ENCODE assay signal across 7 cellular contexts in genomic region chr7:155804897-155805825, GRCh38. TPM values are rescaled to one million over a fixed set of nuclear protein-coding genes. Genes with fewer than 3 reads are reported as not detected.
DNase-seq lines count a peak whose midpoint lies in the region; ATAC-seq, FAIRE-seq and TF ChIP-seq lines count a peak whose summit lies in the region.

No MANE protein-coding gene starts in this region.

- TF ChIP-seq CTCF in Peyer's patch (IDR thresholded peaks at IDR 0.05) (peak in 5 of 6 experiments; percentile 17 to 62 (median 56)), heart left ventricle (IDR thresholded peaks at IDR 0.05) (peak in 11 of 12 donors; percentile 13 to 60 (median 40)), retinal pigment epithelial cell (conservative IDR thresholded peaks at IDR 0.05; ENCODE audit: low read depth, low read length) (peak; percentile 68)

- H3K36me3 ChIP-seq in Peyer's patch (no peaks in the 10 kb centered on the region), heart left ventricle (no peaks in the 10 kb centered on the region)

- H3K9me3 Mint-ChIP-seq in activated naive CD8-positive, alpha-beta T cell treated with anti-CD3 and anti-CD28 coated beads, Interleukin-2, amount 10 ng/mL, durations not matched to agents 7 days and 5 days, result no peaks in the 10 kb centered on the region

- TF ChIP-seq POLR2A in GM12892 (IDR thresholded peaks at IDR 0.05; ENCODE audit: low read depth, low read length) (no peak), Peyer's patch (IDR thresholded peaks at IDR 0.05) (no peak), heart left ventricle (IDR thresholded peaks at IDR 0.05) (no peak)

- H3K36me3 Mint-ChIP-seq in activated naive CD8-positive, alpha-beta T cell treated with anti-CD3 and anti-CD28 coated beads, Interleukin-2, amount 10 ng/mL, durations not matched to agents 7 days and 5 days, result no peaks in the 10 kb centered on the region

- peak; percentile 81 for DNase-seq in GM12892 (ENCODE audit: insufficient read length)
- peak; percentile 30 to 64 (median 60) for DNase-seq in Peyer's patch
- peak; percentile 80 for DNase-seq in activated naive CD8-positive, alpha-beta T cell treated with anti-CD3 and anti-CD28 coated beads, Interleukin-2, amount 10 ng/mL, durations not matched to agents 7 days and 5 days
- DNase-seq in heart left ventricle, result peak in 3 of 5 donors; percentile 31 to 69 (median 50)
- peak; percentile 12 for DNase-seq in retinal pigment epithelial cell (ENCODE audit: low read depth)

- H3K4me3 Mint-ChIP-seq in activated naive CD8-positive, alpha-beta T cell treated with anti-CD3 and anti-CD28 coated beads, Interleukin-2, amount 10 ng/mL, durations not matched to agents 7 days and 5 days, result peak overlapping the region; percentile 65

- WGBS in heart left ventricle, 4 donors, result 1% methylated on average over 53 to 91 of the region's 91 CpGs

- peak; percentile 37 for ATAC-seq in HG03135 (IDR thresholded peaks at IDR 0.05; ENCODE audit: unreplicated experiment)
- ATAC-seq in activated naive CD8-positive, alpha-beta T cell treated with anti-CD3 and anti-CD28 coated beads, Interleukin-2, amount 10 ng/mL, durations not matched to agents 7 days and 5 days (ENCODE audit: low read depth), result peak; percentile 76
- ATAC-seq in heart left ventricle, result peak in 3 of 4 donors; percentile 63 to 82 (median 75)
- no peak for ATAC-seq in GM18520 (IDR thresholded peaks at IDR 0.05; ENCODE audit: unreplicated experiment)

- no peak overlapping the region for H3K27ac Mint-ChIP-seq in activated naive CD8-positive, alpha-beta T cell treated with anti-CD3 and anti-CD28 coated beads, Interleukin-2, amount 10 ng/mL, durations not matched to agents 7 days and 5 days

- H3K4me3 ChIP-seq in Peyer's patch, result peak overlapping the region; percentile 14 to 46 (median 38)
- peak overlapping the region; percentile 12 to 52 (median 40) for H3K4me3 ChIP-seq in heart left ventricle
- H3K4me3 ChIP-seq in retinal pigment epithelial cell (ENCODE audit: low read length), result peak overlapping the region; percentile 44

- peaks cover 12% of the 10 kb centered on the region for H3K4me1 Mint-ChIP-seq in activated naive CD8-positive, alpha-beta T cell treated with anti-CD3 and anti-CD28 coated beads, Interleukin-2, amount 10 ng/mL, durations not matched to agents 7 days and 5 days

- POLR2A ChIA-PET in activated naive CD8-positive, alpha-beta T cell treated with anti-CD3 and anti-CD28 coated beads, Interleukin-2, amount 10 ng/mL, durations not matched to agents 7 days and 5 days (lab: Charles Lee), result interaction anchor here (1.1 kb wide), 1 partner anchor 1534 kb away, joined by 3 read pairs; no protein-coding TSS in a partner anchor

- intact Hi-C loops in heart left ventricle (cut with DNase I), result loop anchor here in 6 of 10 donors (2.0 to 10.0 kb wide), 5 partner anchors 667 to 1010 kb away; no protein-coding TSS in a partner anchor

- no peak for FAIRE-seq in GM12892 (lab: Jason Lieb, UNC)

- H3K27ac ChIP-seq in Peyer's patch, result no peak overlapping the region
- H3K27ac ChIP-seq in heart left ventricle, result no peak overlapping the region

- H3K27me3 Mint-ChIP-seq in activated naive CD8-positive, alpha-beta T cell treated with anti-CD3 and anti-CD28 coated beads, Interleukin-2, amount 10 ng/mL, durations not matched to agents 7 days and 5 days, result peaks cover 65% of the 10 kb centered on the region

- H3K27me3 ChIP-seq in Peyer's patch (peaks cover 0 to 33% of the 10 kb centered on the region in 2 donors), heart left ventricle (peaks cover 68 to 100% (median 92%) of the 10 kb centered on the region in 9 donors)

- H3K9me3 ChIP-seq in Peyer's patch (no peaks in the 10 kb centered on the region), heart left ventricle (no peaks in the 10 kb centered on the region)

- H3K4me1 ChIP-seq in Peyer's patch (peaks cover 0 to 68% (median 21%) of the 10 kb centered on the region in 4 donors), heart left ventricle (peaks cover 0 to 70% (median 34%) of the 10 kb centered on the region in 12 donors)

RNA-seq across cellular contexts. Expression of gene SHH, which starts 7.1 kb away (rescaled TPM):
- not detected for polyA plus RNA-seq in GM12892 (2012; ENCODE audit: missing spikeins)
- total RNA-seq in Peyer's patch, result 1 to 10 TPM in 3 of 4 donors, not detected in 1; 1.4 to 2.5 (median 2.1) TPM
- total RNA-seq in activated naive CD8-positive, alpha-beta T cell treated with anti-CD3 and anti-CD28 coated beads, Interleukin-2, amount 10 ng/mL, durations not matched to agents 7 days and 5 days, result not detected
- total RNA-seq in heart left ventricle, result not detected
- not detected for polyA plus RNA-seq in heart left ventricle

Comparison
In these comparisons a context has a peak if more than half of its experiments do, and no peak if none do; other contexts are left out.
1. DNase-seq: peak in every context shown above with its lines; median percentile 81 in GM12892; 80 in activated naive CD8-positive, alpha-beta T cell treated with anti-CD3 and anti-CD28 coated beads, Interleukin-2, amount 10 ng/mL, durations not matched to agents 7 days and 5 days; 60 in Peyer's patch; 50 in heart left ventricle; 12 in retinal pigment epithelial cell.